In genomic region chr5:103414598-103414997, GRCh38 we compare ENCODE assay signal across 18 cellular contexts.
"Had no signal": no experiment of that assay in that cellular context is flagged by ENCODE, and none has a peak within 500 bp of the region (broad histone marks: within the 10 kb centered on the region; RNA-seq: fewer than 3 reads in every experiment).

No MANE protein-coding gene starts in this region.

- H3K4me3 ChIP-seq: left ventricle myocardium inferior, thyroid gland had no signal

- DNase-seq: activated CD4-positive, alpha-beta T cell treated with anti-CD3 and anti-CD28 coated beads for 36 hours; activated CD4-positive, alpha-beta T cell treated with anti-CD3 and anti-CD28 coated beads, Interleukin-2, amount 50 U/mL, for 48 hours; activated naive CD8-positive, alpha-beta T cell treated with anti-CD3 and anti-CD28 coated beads for 36 hours; amygdala; dermis blood vessel endothelial cell; foreskin keratinocyte; hypothalamus; left ventricle myocardium inferior; mesenchymal stem cell; naive thymus-derived CD4-positive, alpha-beta T cell; nucleus accumbens; posterior cingulate gyrus; retina; stimulated activated CD4-positive, alpha-beta T cell treated with anti-CD3 and anti-CD28 coated beads, Interleukin-2, amount 100 ng/mL, for 24 hours; stimulated activated naive CD4-positive, alpha-beta T cell treated with Interleukin-2 at 50 U/mL for 16 hours; thyroid gland had no signal

- H3K27ac Mint-ChIP-seq: activated CD4-positive, alpha-beta T cell treated with anti-CD3 and anti-CD28 coated beads for 36 hours; activated naive CD8-positive, alpha-beta T cell treated with anti-CD3 and anti-CD28 coated beads for 36 hours; naive thymus-derived CD4-positive, alpha-beta T cell; WTC11 had no signal

- H3K9me3 ChIP-seq: left ventricle myocardium inferior, thyroid gland had no signal

- H3K27ac ChIP-seq: epithelial cell of prostate, foreskin keratinocyte, left ventricle myocardium inferior, thyroid gland had no signal

- H3K36me3 Mint-ChIP-seq: activated naive CD8-positive, alpha-beta T cell treated with anti-CD3 and anti-CD28 coated beads for 36 hours; naive thymus-derived CD4-positive, alpha-beta T cell; WTC11 had no signal

- ATAC-seq: activated CD4-positive, alpha-beta T cell treated with anti-CD3 and anti-CD28 coated beads for 36 hours; foreskin keratinocyte; naive thymus-derived CD4-positive, alpha-beta T cell; WTC11 had no signal

- H3K36me3 ChIP-seq: left ventricle myocardium inferior, thyroid gland had no signal

- H3K27me3 ChIP-seq: foreskin keratinocyte, thyroid gland had no signal

- H3K4me3 Mint-ChIP-seq: activated CD4-positive, alpha-beta T cell treated with anti-CD3 and anti-CD28 coated beads for 36 hours; activated naive CD8-positive, alpha-beta T cell treated with anti-CD3 and anti-CD28 coated beads for 36 hours; naive thymus-derived CD4-positive, alpha-beta T cell; WTC11 had no signal

- H3K4me1 ChIP-seq: foreskin keratinocyte, left ventricle myocardium inferior, thyroid gland had no signal

- H3K9me3 Mint-ChIP-seq: activated naive CD8-positive, alpha-beta T cell treated with anti-CD3 and anti-CD28 coated beads for 36 hours had no signal

- H3K4me1 Mint-ChIP-seq: activated CD4-positive, alpha-beta T cell treated with anti-CD3 and anti-CD28 coated beads for 36 hours; activated naive CD8-positive, alpha-beta T cell treated with anti-CD3 and anti-CD28 coated beads for 36 hours; naive thymus-derived CD4-positive, alpha-beta T cell; WTC11 had no signal
